In genomic region chr1:9902060-9902452, GRCh38 we compare ENCODE assay signal across 20 cellular contexts. TPM values are rescaled to one million over a fixed set of nuclear protein-coding genes. Genes with fewer than 3 reads are reported as not detected.
DNase-seq lines count a peak whose midpoint lies in the region; ATAC-seq, FAIRE-seq and TF ChIP-seq lines count a peak whose summit lies in the region.
"Had no signal": no experiment of that assay in that cellular context is flagged by ENCODE, and none has a peak within 500 bp of the region (broad histone marks: within the 10 kb centered on the region; RNA-seq: fewer than 3 reads in every experiment).

No MANE protein-coding gene starts in this region.

- WGBS in HepG2 (ENCODE audit: low lambda C conversion rate) = 81% methylated on average over 6 of the region's 6 CpGs

- no peak for TF ChIP-seq RAD21 in HepG2 (CRISPR knock-in tag; IDR thresholded peaks at IDR 0.05)

- H3K4me1 ChIP-seq in Panc1 (ENCODE audit: control insufficient read depth, insufficient read depth, low read length) (peaks cover 32% of the 10 kb centered on the region), HepG2 (ENCODE audit: insufficient read depth, low read length) (peaks cover 71% of the 10 kb centered on the region), subcutaneous abdominal adipose tissue (ENCODE audit: control insufficient read depth in 5 of 5, insufficient read depth in 5 of 5, low read length in 5 of 5) (peaks cover 4 to 60% (median 25%) of the 10 kb centered on the region in 5 donors)

- H3K4me3 Mint-ChIP-seq in dendritic cell treated with granulocyte-macrophage colony-stimulating factor and Interleukin-4, amounts not matched to agents 40 ng/mL and 50 ng/mL, for 4 days = no peak overlapping the region
- H3K4me3 Mint-ChIP-seq in activated CD4-positive, alpha-beta memory T cell treated with anti-CD3 and anti-CD28 coated beads for 36 hours = no peak overlapping the region
- H3K4me3 Mint-ChIP-seq: activated CD8-positive, alpha-beta memory T cell treated with anti-CD3 and anti-CD28 coated beads, Interleukin-2, amount 10 ng/mL, durations not matched to agents 7 days and 5 days; naive thymus-derived CD4-positive, alpha-beta T cell; stimulated activated naive CD8-positive, alpha-beta T cell treated with anti-CD3 and anti-CD28 coated beads, Interleukin-15, amount 100 ng/mL, for 72 hours had no signal

- peaks cover 56% of the 10 kb centered on the region for H3K79me2 ChIP-seq in HepG2 (ENCODE audit: insufficient read depth, low read length)

- TF ChIP-seq CTCF in Panc1 (IDR thresholded peaks at IDR 0.05) (no peak), HepG2 (CRISPR knock-in tag; IDR thresholded peaks at IDR 0.05) (no peak)

- H3K36me3 ChIP-seq in Panc1 (ENCODE audit: control insufficient read depth, insufficient read depth, low read length) (no peaks in the 10 kb centered on the region), HepG2 (replicated peaks in 1 of 2; ENCODE audit: control insufficient read depth in 1 of 2, insufficient read depth in 2 of 2, low read length in 2 of 2) (no peaks in the 10 kb centered on the region; a peak in 1 of 5 replicates), subcutaneous abdominal adipose tissue (ENCODE audit: control insufficient read depth in 5 of 5, insufficient read depth in 5 of 5, low read length in 5 of 5) (no peaks in the 10 kb centered on the region)

- H4K20me1 ChIP-seq in HepG2 (ENCODE audit: insufficient read depth, low read length) = peaks cover 4% of the 10 kb centered on the region; the same call in 1 of the 2 replicates

- H3K36me3 Mint-ChIP-seq in dendritic cell treated with granulocyte-macrophage colony-stimulating factor and Interleukin-4, amounts not matched to agents 40 ng/mL and 50 ng/mL, for 4 days (ENCODE audit: low read depth) = peaks cover 18% of the 10 kb centered on the region
- H3K36me3 Mint-ChIP-seq in activated CD4-positive, alpha-beta memory T cell treated with anti-CD3 and anti-CD28 coated beads for 36 hours = no peaks in the 10 kb centered on the region
- H3K36me3 Mint-ChIP-seq: activated CD8-positive, alpha-beta memory T cell treated with anti-CD3 and anti-CD28 coated beads, Interleukin-2, amount 10 ng/mL, durations not matched to agents 7 days and 5 days had no signal

- intact Hi-C loops in Panc1 (cut with micrococcal nuclease; ENCODE audit: unreplicated experiment) (no loop called here), HepG2 (cut with micrococcal nuclease; ENCODE audit: unreplicated experiment) (loop anchor here (5.0 kb wide), 1 partner anchor 40 kb away; the partner anchor contains the start of genes LZIC and NMNAT1)
- intact Hi-C loops in dendritic cell treated with granulocyte-macrophage colony-stimulating factor and Interleukin-4, amounts not matched to agents 40 ng/mL and 50 ng/mL, for 4 days (cut with micrococcal nuclease) = no loop called here
- intact Hi-C loops in activated CD4-positive, alpha-beta memory T cell treated with anti-CD3 and anti-CD28 coated beads for 36 hours (cut with micrococcal nuclease) = loop anchor here (5.0 kb wide), 2 partner anchors 175 to 610 kb away; no protein-coding TSS in a partner anchor

- H3K9ac ChIP-seq in HepG2 (ENCODE audit: insufficient read depth, low read depth, low read length) = no peak overlapping the region
- H3K9ac ChIP-seq in subcutaneous abdominal adipose tissue (ENCODE audit: low read length in 5 of 5) = no peak overlapping the region

- H3K27ac ChIP-seq in Panc1 (ENCODE audit: low read length) (0 out of 2 replicates have a peak overlapping the region, but pooled peaks have one; percentile 8), HepG2 (ENCODE audit: extremely low read length, insufficient read depth, low read length) (peak overlapping the region; percentile 56), subcutaneous abdominal adipose tissue (ENCODE audit: low read depth, low read length) (peak overlapping the region; percentile 39)
- H3K27ac ChIP-seq: foreskin keratinocyte had no signal

- DNase-seq in Panc1 (ENCODE audit: low read depth, low spot score) (no peak), HepG2 (ENCODE audit: low spot score) (no peak)
- DNase-seq in activated CD4-positive, alpha-beta T cell treated with anti-CD3 and anti-CD28 coated beads for 4 hours = no peak
- DNase-seq in activated CD4-positive, alpha-beta memory T cell treated with anti-CD3 and anti-CD28 coated beads for 36 hours = no peak
- DNase-seq: activated CD4-positive, CD25-positive, alpha-beta regulatory T cell; activated CD8-positive, alpha-beta memory T cell treated with anti-CD3 and anti-CD28 coated beads, Interleukin-2, amount 10 ng/mL, durations not matched to agents 7 days and 5 days; foreskin keratinocyte; GDM1; naive thymus-derived CD4-positive, alpha-beta T cell; NCI-H1436 treated with DMSO at 0.1 percent for 48 hours; SIG-M5; stimulated activated CD4-positive, alpha-beta T cell treated with anti-CD3 and anti-CD28 coated beads, Interleukin-15, amount 100 ng/mL, for 24 hours; stimulated activated naive CD8-positive, alpha-beta T cell treated with anti-CD3 and anti-CD28 coated beads, Interleukin-15, amount 100 ng/mL, for 72 hours; T-helper 2 cell had no signal

- no peak overlapping the region for H3K4me3 ChIP-seq in Panc1 (ENCODE audit: low read depth in 2 of 2, low read length in 2 of 2)
- H3K4me3 ChIP-seq in HepG2 (replicated peaks in 1 of 3; ENCODE audit: insufficient read depth in 1 of 3, low read depth in 2 of 3, low read length in 3 of 3) = no peak overlapping the region
- H3K4me3 ChIP-seq in subcutaneous abdominal adipose tissue (ENCODE audit: low read depth in 1 of 5, low read length in 5 of 5) = peak overlapping the region in 1 of 5 donors; percentile 0

- POLR2A ChIA-PET in Panc1 (lab: Charles Lee) = interaction anchor here (0.7 kb wide), 1 partner anchor 493 kb away, joined by 7 read pairs; no protein-coding TSS in a partner anchor
- POLR2A ChIA-PET in HepG2 (lab: Yijun Ruan, JAX) = interaction anchor here (0.8 to 3.1 kb wide), 6 partner anchors 9 to 19 kb away, joined by 3 to 12 read pairs (median 4); partner anchors contain the start of gene CTNNBIP1
- POLR2A ChIA-PET in activated CD4-positive, alpha-beta memory T cell treated with anti-CD3 and anti-CD28 coated beads for 36 hours (lab: Charles Lee) = no interaction called here

- no peak overlapping the region for H2AFZ ChIP-seq in HepG2 (ENCODE audit: low read length)

- ATAC-seq in Panc1 (no peak), HepG2 (no peak), GM18858 (IDR thresholded peaks at IDR 0.05; ENCODE audit: unreplicated experiment) (no peak), GM21360 (IDR thresholded peaks at IDR 0.05; ENCODE audit: unreplicated experiment) (no peak)
- ATAC-seq: activated CD8-positive, alpha-beta memory T cell treated with anti-CD3 and anti-CD28 coated beads, Interleukin-2, amount 10 ng/mL, durations not matched to agents 7 days and 5 days; foreskin keratinocyte; naive thymus-derived CD4-positive, alpha-beta T cell; stimulated activated naive CD8-positive, alpha-beta T cell treated with anti-CD3 and anti-CD28 coated beads, Interleukin-15, amount 100 ng/mL, for 72 hours had no signal

- H3K9me3 ChIP-seq in Panc1 (ENCODE audit: control insufficient read depth, insufficient read depth, low read depth, low read length) = no peaks in the 10 kb centered on the region
- no peaks in the 10 kb centered on the region for H3K9me3 ChIP-seq in HepG2 (ENCODE audit: low read length)
- H3K9me3 ChIP-seq in subcutaneous abdominal adipose tissue (ENCODE audit: control insufficient read depth in 5 of 5, low read length in 5 of 5) = no peaks in the 10 kb centered on the region

- peaks cover 67% of the 10 kb centered on the region for H3K4me1 Mint-ChIP-seq in dendritic cell treated with granulocyte-macrophage colony-stimulating factor and Interleukin-4, amounts not matched to agents 40 ng/mL and 50 ng/mL, for 4 days (ENCODE audit: low read depth)
- peaks cover 32% of the 10 kb centered on the region for H3K4me1 Mint-ChIP-seq in activated CD4-positive, alpha-beta memory T cell treated with anti-CD3 and anti-CD28 coated beads for 36 hours (ENCODE audit: low read depth)

- FAIRE-seq in HepG2 (lab: Jason Lieb, UNC) = no peak
- FAIRE-seq: endometrium, GM12891 had no signal

- no peaks in the 10 kb centered on the region for H3K27me3 ChIP-seq in Panc1 (ENCODE audit: control insufficient read depth, insufficient read depth, low read length)
- H3K27me3 ChIP-seq in HepG2 (ENCODE audit: control insufficient read depth in 1 of 2, insufficient read depth in 2 of 2, low read length in 2 of 2) = no peaks in the 10 kb centered on the region; a peak in 1 of 5 replicates
- no peaks in the 10 kb centered on the region for H3K27me3 ChIP-seq in subcutaneous abdominal adipose tissue (ENCODE audit: control insufficient read depth in 5 of 5, insufficient read depth in 4 of 5, low read length in 5 of 5)
- H3K27me3 ChIP-seq: foreskin keratinocyte had no signal

- in situ Hi-C loops in Panc1 (cut with HindIII; ENCODE audit: low pct_unique_long_range_greater_than_20kb, low sequenced_read_pairs) = no loop called here
- in situ Hi-C loops in HepG2 (cut with HindIII; ENCODE audit: extremely low pct_ligation_motif_present, low pct_unique_long_range_greater_than_20kb) = no loop called here

- no peak for TF ChIP-seq POLR2A in HepG2 (IDR thresholded peaks at IDR 0.05; ENCODE audit: insufficient read depth in 1 of 2, low read depth in 2 of 2, low read length in 2 of 2)

- BruUV-seq in Panc1 (replicated peaks; lab: Mats Ljungman, UMichigan) (no TSS peak), HepG2 (replicated peaks; lab: Mats Ljungman, UMichigan) (no TSS peak)

- peak overlapping the region; percentile 95 for H3K27ac Mint-ChIP-seq in dendritic cell treated with granulocyte-macrophage colony-stimulating factor and Interleukin-4, amounts not matched to agents 40 ng/mL and 50 ng/mL, for 4 days
- H3K27ac Mint-ChIP-seq in activated CD4-positive, alpha-beta memory T cell treated with anti-CD3 and anti-CD28 coated beads for 36 hours = no peak overlapping the region
- H3K27ac Mint-ChIP-seq: activated CD8-positive, alpha-beta memory T cell treated with anti-CD3 and anti-CD28 coated beads, Interleukin-2, amount 10 ng/mL, durations not matched to agents 7 days and 5 days; stimulated activated naive CD8-positive, alpha-beta T cell treated with anti-CD3 and anti-CD28 coated beads, Interleukin-15, amount 100 ng/mL, for 72 hours had no signal

- no peak for TF ChIP-seq EP300 in HepG2 (IDR thresholded peaks at IDR 0.05; ENCODE audit: low read depth in 2 of 2, low read length in 2 of 2)
- no peak for TF ChIP-seq EP300 in HepG2 (CRISPR knock-in tag; IDR thresholded peaks at IDR 0.05; ENCODE audit: borderline replicate concordance)

- H3K27me3 Mint-ChIP-seq in dendritic cell treated with granulocyte-macrophage colony-stimulating factor and Interleukin-4, amounts not matched to agents 40 ng/mL and 50 ng/mL, for 4 days = no peaks in the 10 kb centered on the region
- no peaks in the 10 kb centered on the region for H3K27me3 Mint-ChIP-seq in activated CD4-positive, alpha-beta memory T cell treated with anti-CD3 and anti-CD28 coated beads for 36 hours
- H3K27me3 Mint-ChIP-seq: activated CD8-positive, alpha-beta memory T cell treated with anti-CD3 and anti-CD28 coated beads, Interleukin-2, amount 10 ng/mL, durations not matched to agents 7 days and 5 days; naive thymus-derived CD4-positive, alpha-beta T cell; stimulated activated naive CD8-positive, alpha-beta T cell treated with anti-CD3 and anti-CD28 coated beads, Interleukin-15, amount 100 ng/mL, for 72 hours had no signal

- CTCF ChIA-PET in Panc1 (lab: Charles Lee) (no interaction called here), HepG2 (lab: Yijun Ruan, JAX; ENCODE audit: low intra/inter-chr PET ratio, low total read pairs) (no interaction called here)
- CTCF ChIA-PET in activated CD4-positive, alpha-beta memory T cell treated with anti-CD3 and anti-CD28 coated beads for 36 hours (lab: Charles Lee) = interaction anchor here (0.8 kb wide), 1 partner anchor 28 kb away, joined by 4 read pairs; no protein-coding TSS in a partner anchor

- no peaks in the 10 kb centered on the region for H3K9me3 Mint-ChIP-seq in dendritic cell treated with granulocyte-macrophage colony-stimulating factor and Interleukin-4, amounts not matched to agents 40 ng/mL and 50 ng/mL, for 4 days
- no peaks in the 10 kb centered on the region for H3K9me3 Mint-ChIP-seq in activated CD4-positive, alpha-beta memory T cell treated with anti-CD3 and anti-CD28 coated beads for 36 hours
- H3K9me3 Mint-ChIP-seq: naive thymus-derived CD4-positive, alpha-beta T cell; stimulated activated naive CD8-positive, alpha-beta T cell treated with anti-CD3 and anti-CD28 coated beads, Interleukin-15, amount 100 ng/mL, for 72 hours had no signal

- H3K4me2 ChIP-seq in HepG2 (ENCODE audit: low read depth, low read length) = peak overlapping the region; percentile 83

RNA-seq across cellular contexts. Expression of gene CTNNBIP1, which starts 8.0 kb away (rescaled TPM):
- 36.9 TPM for total RNA-seq in Panc1 (2021; ENCODE audit: unreplicated experiment)
- 66.7 TPM for polyA plus RNA-seq in Panc1 (2012; ENCODE audit: insufficient read length)
- 67.0 and 71.7 TPM in 2 replicates for total RNA-seq in HepG2 (2016; rRNA removed; fragmentation: Illumina TruSeq; extraction: Trizol)
- 112 and 131 TPM in 2 replicates for total RNA-seq in HepG2 (2016; cell fraction: cytosol; rRNA removed; fragmentation: Illumina TruSeq; extraction: Trizol; ENCODE audit: low read depth)
- 54.5 and 70.6 TPM in 2 replicates for total RNA-seq in HepG2 (2016; cell fraction: insoluble cytoplasmic fraction; rRNA removed; fragmentation: Illumina TruSeq; extraction: Trizol)
- 130 and 149 TPM in 2 replicates for total RNA-seq in HepG2 (2016; cell fraction: membrane; rRNA removed; fragmentation: Illumina TruSeq; extraction: Trizol)
- 21.2 and 22.7 TPM in 2 replicates for total RNA-seq in HepG2 (2016; cell fraction: nucleus; rRNA removed; fragmentation: Illumina TruSeq; extraction: Trizol)
- 83.0 and 83.1 TPM in 2 replicates for polyA plus RNA-seq in HepG2 (2011; rRNA removed)
- 57.2 and 76.8 TPM in 2 replicates for polyA plus RNA-seq in HepG2 (2011; cell fraction: cytosol; rRNA removed)
- 32.2 and 32.4 TPM in 2 replicates for polyA plus RNA-seq in HepG2 (2011; cell fraction: nucleus; rRNA removed)
- polyA plus RNA-seq in HepG2 (2012) = 26.8 and 39.9 TPM in 2 replicates
- 182 and 242 TPM in 2 replicates for polyA plus RNA-seq in HepG2 (2016; cell fraction: cytosol; fragmentation: Illumina TruSeq; extraction: Trizol; ENCODE audit: low read depth)
- 74.3 and 84.9 TPM in 2 replicates for polyA plus RNA-seq in HepG2 (2016; cell fraction: insoluble cytoplasmic fraction; fragmentation: Illumina TruSeq; extraction: Trizol; ENCODE audit: low read depth)
- polyA plus RNA-seq in HepG2 (2016; cell fraction: membrane; fragmentation: Illumina TruSeq; extraction: Trizol; ENCODE audit: low read depth) = 169 and 203 TPM in 2 replicates
- polyA plus RNA-seq in HepG2 (2016; cell fraction: nucleus; fragmentation: Illumina TruSeq; extraction: Trizol; ENCODE audit: insufficient read depth, low read depth) = 49.9 and 56.8 TPM in 2 replicates
- 5.8 and 84.0 TPM in 2 replicates for polyA minus RNA-seq in HepG2 (2011; rRNA and poly(A)+ RNA removed; ENCODE audit: low replicate concordance)
- polyA minus RNA-seq in HepG2 (2011; cell fraction: cytosol; rRNA and poly(A)+ RNA removed) = 49.7 and 52.8 TPM in 2 replicates
- 11.7 and 12.0 TPM in 2 replicates for polyA minus RNA-seq in HepG2 (2011; cell fraction: nucleus; rRNA and poly(A)+ RNA removed)
- total RNA-seq in activated CD4-positive, alpha-beta memory T cell treated with anti-CD3 and anti-CD28 coated beads for 36 hours = 10 to 100 TPM; 11.0 to 13.2 TPM

RNA-seq across cellular contexts. Expression of gene LZIC, which starts 41.1 kb away (rescaled TPM):
- total RNA-seq in Panc1 (2021; ENCODE audit: unreplicated experiment) = 37.9 TPM
- 16.9 TPM for polyA plus RNA-seq in Panc1 (2012; ENCODE audit: insufficient read length)
- total RNA-seq in HepG2 (2016; rRNA removed; fragmentation: Illumina TruSeq; extraction: Trizol) = 71.8 and 119 TPM in 2 replicates
- total RNA-seq in HepG2 (2016; cell fraction: cytosol; rRNA removed; fragmentation: Illumina TruSeq; extraction: Trizol; ENCODE audit: low read depth) = 53.5 and 59.6 TPM in 2 replicates
- total RNA-seq in HepG2 (2016; cell fraction: insoluble cytoplasmic fraction; rRNA removed; fragmentation: Illumina TruSeq; extraction: Trizol) = 69.8 and 119 TPM in 2 replicates
- 70.4 and 80.8 TPM in 2 replicates for total RNA-seq in HepG2 (2016; cell fraction: membrane; rRNA removed; fragmentation: Illumina TruSeq; extraction: Trizol)
- 28.4 and 29.3 TPM in 2 replicates for total RNA-seq in HepG2 (2016; cell fraction: nucleus; rRNA removed; fragmentation: Illumina TruSeq; extraction: Trizol)
- 17.2 and 25.2 TPM in 2 replicates for polyA plus RNA-seq in HepG2 (2011; rRNA removed)
- 9.2 and 15.1 TPM in 2 replicates for polyA plus RNA-seq in HepG2 (2011; cell fraction: cytosol; rRNA removed)
- 4.6 and 6.2 TPM in 2 replicates for polyA plus RNA-seq in HepG2 (2011; cell fraction: nucleus; rRNA removed)
- 33.4 and 46.4 TPM in 2 replicates for polyA plus RNA-seq in HepG2 (2012)
- 40.3 and 68.0 TPM in 2 replicates for polyA plus RNA-seq in HepG2 (2016; cell fraction: cytosol; fragmentation: Illumina TruSeq; extraction: Trizol; ENCODE audit: low read depth)
- 101 and 109 TPM in 2 replicates for polyA plus RNA-seq in HepG2 (2016; cell fraction: insoluble cytoplasmic fraction; fragmentation: Illumina TruSeq; extraction: Trizol; ENCODE audit: low read depth)
- 50.9 and 64.5 TPM in 2 replicates for polyA plus RNA-seq in HepG2 (2016; cell fraction: membrane; fragmentation: Illumina TruSeq; extraction: Trizol; ENCODE audit: low read depth)
- polyA plus RNA-seq in HepG2 (2016; cell fraction: nucleus; fragmentation: Illumina TruSeq; extraction: Trizol; ENCODE audit: insufficient read depth, low read depth) = 41.7 and 43.7 TPM in 2 replicates
- 7.7 and 9.9 TPM in 2 replicates for polyA minus RNA-seq in HepG2 (2011; rRNA and poly(A)+ RNA removed; ENCODE audit: low replicate concordance)
- polyA minus RNA-seq in HepG2 (2011; cell fraction: cytosol; rRNA and poly(A)+ RNA removed) = 17.2 and 17.4 TPM in 2 replicates
- 12.1 and 14.7 TPM in 2 replicates for polyA minus RNA-seq in HepG2 (2011; cell fraction: nucleus; rRNA and poly(A)+ RNA removed)
- 10 to 100 TPM; 22.0 to 22.8 TPM for total RNA-seq in activated CD4-positive, alpha-beta memory T cell treated with anti-CD3 and anti-CD28 coated beads for 36 hours

RNA-seq across cellular contexts. Expression of gene NMNAT1, which starts 41.2 kb away (rescaled TPM):
- total RNA-seq in Panc1 (2021; ENCODE audit: unreplicated experiment) (7.6 TPM), HepG2 (2016; rRNA removed; fragmentation: Illumina TruSeq; extraction: Trizol) (12.2 and 14.5 TPM in 2 replicates)
- 8.2 TPM for polyA plus RNA-seq in Panc1 (2012; ENCODE audit: insufficient read length)
- 6.7 and 7.9 TPM in 2 replicates for total RNA-seq in HepG2 (2016; cell fraction: cytosol; rRNA removed; fragmentation: Illumina TruSeq; extraction: Trizol; ENCODE audit: low read depth)
- total RNA-seq in HepG2 (2016; cell fraction: insoluble cytoplasmic fraction; rRNA removed; fragmentation: Illumina TruSeq; extraction: Trizol) = 12.6 and 15.6 TPM in 2 replicates
- total RNA-seq in HepG2 (2016; cell fraction: membrane; rRNA removed; fragmentation: Illumina TruSeq; extraction: Trizol) = 7.0 and 8.2 TPM in 2 replicates
- 6.1 and 8.7 TPM in 2 replicates for total RNA-seq in HepG2 (2016; cell fraction: nucleus; rRNA removed; fragmentation: Illumina TruSeq; extraction: Trizol)
- polyA plus RNA-seq in HepG2 (2011; rRNA removed) = 5.4 and 5.6 TPM in 2 replicates
- polyA plus RNA-seq in HepG2 (2011; cell fraction: cytosol; rRNA removed) = 3.9 and 4.7 TPM in 2 replicates
- 2.7 and 2.9 TPM in 2 replicates for polyA plus RNA-seq in HepG2 (2011; cell fraction: nucleus; rRNA removed)
- polyA plus RNA-seq in HepG2 (2012) = 5.8 and 11.4 TPM in 2 replicates
- polyA plus RNA-seq in HepG2 (2016; cell fraction: cytosol; fragmentation: Illumina TruSeq; extraction: Trizol; ENCODE audit: low read depth) = 1.5 and 1.8 TPM in 2 replicates
- 9.4 and 9.5 TPM in 2 replicates for polyA plus RNA-seq in HepG2 (2016; cell fraction: insoluble cytoplasmic fraction; fragmentation: Illumina TruSeq; extraction: Trizol; ENCODE audit: low read depth)
- 2.7 and 3.0 TPM in 2 replicates for polyA plus RNA-seq in HepG2 (2016; cell fraction: membrane; fragmentation: Illumina TruSeq; extraction: Trizol; ENCODE audit: low read depth)
- polyA plus RNA-seq in HepG2 (2016; cell fraction: nucleus; fragmentation: Illumina TruSeq; extraction: Trizol; ENCODE audit: insufficient read depth, low read depth) = 7.0 and 7.5 TPM in 2 replicates
- 9.3 and 11.0 TPM in 2 replicates for polyA minus RNA-seq in HepG2 (2011; rRNA and poly(A)+ RNA removed; ENCODE audit: low replicate concordance)
- 4.8 and 5.8 TPM in 2 replicates for polyA minus RNA-seq in HepG2 (2011; cell fraction: cytosol; rRNA and poly(A)+ RNA removed)
- polyA minus RNA-seq in HepG2 (2011; cell fraction: nucleus; rRNA and poly(A)+ RNA removed) = 10.2 and 12.2 TPM in 2 replicates
- 1 to 10 TPM; 7.8 to 9.9 TPM for total RNA-seq in activated CD4-positive, alpha-beta memory T cell treated with anti-CD3 and anti-CD28 coated beads for 36 hours

Comparison
In these comparisons a context has a peak if more than half of its experiments do, and no peak if none do; other contexts are left out.
1. intact Hi-C loops: an anchor here in HepG2 (5.0 kb wide) and activated CD4-positive, alpha-beta memory T cell treated with anti-CD3 and anti-CD28 coated beads for 36 hours (5.0 kb wide); none called in Panc1 and dendritic cell treated with granulocyte-macrophage colony-stimulating factor and Interleukin-4, amounts not matched to agents 40 ng/mL and 50 ng/mL, for 4 days.